ENCODE assay signal across 18 cellular contexts in the genomic region with DNA sequence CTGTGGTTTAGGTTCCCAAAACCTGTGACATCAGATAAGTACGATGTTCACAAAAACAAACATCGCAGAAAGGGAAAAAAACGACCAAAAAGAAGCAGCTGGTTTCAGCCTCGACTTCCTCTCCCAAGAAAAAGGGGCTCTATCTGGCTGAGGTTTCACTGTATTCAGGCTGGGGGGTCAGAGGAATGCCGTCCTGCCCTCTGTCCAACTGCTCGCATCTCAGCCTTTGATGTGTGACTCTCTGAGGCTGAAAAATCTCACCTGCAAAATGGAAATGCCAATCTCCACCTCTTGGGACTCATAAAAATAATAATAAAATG.
DNase-seq lines count a peak whose midpoint lies in the region; ATAC-seq and TF ChIP-seq lines count a peak whose summit lies in the region.
"Had no signal": no experiment of that assay in that cellular context is flagged by ENCODE, and none has a peak within 500 bp of the region (broad histone marks: within the 10 kb centered on the region; RNA-seq: fewer than 3 reads in every experiment).

No MANE protein-coding gene starts in this region.

- no peak overlapping the region for H2AFZ ChIP-seq in MM.1S (ENCODE audit: low read length)

- peaks cover 75% of the 10 kb centered on the region for H3K4me1 Mint-ChIP-seq in activated CD4-positive, alpha-beta T cell treated with anti-CD3 and anti-CD28 coated beads, Interleukin-2, amount 10 ng/mL, durations not matched to agents 7 days and 5 days
- H3K4me1 Mint-ChIP-seq in CD4-positive, alpha-beta memory T cell = peaks cover 30 to 67% (median 51%) of the 10 kb centered on the region in 4 donors
- H3K4me1 Mint-ChIP-seq in activated T-helper 1 cell treated with anti-CD3 and anti-CD28 coated beads, Interleukin-12 subunit alpha, Interleukin-12 subunit beta, Interleukin-2, Interleukin-4 antibody, amounts not matched to agents 30 ng/mL and 10 ng/mL and 1 ng/mL, durations not matched to agents 14 hours and 24 hours and 36 hours (ENCODE audit: low read depth) = peaks cover 72% of the 10 kb centered on the region
- peaks cover 40 to 67% (median 53%) of the 10 kb centered on the region in 7 donors for H3K4me1 Mint-ChIP-seq in naive thymus-derived CD4-positive, alpha-beta T cell

- H3K4me2 ChIP-seq in MM.1S (ENCODE audit: low read depth, low read length) = no peak overlapping the region
- H3K4me2 ChIP-seq: A549 had no signal

- H3K36me3 ChIP-seq in CD4-positive, alpha-beta memory T cell (ENCODE audit: insufficient read depth, low read length) = no peaks in the 10 kb centered on the region
- H3K36me3 ChIP-seq in naive thymus-derived CD4-positive, alpha-beta T cell (ENCODE audit: control insufficient read depth in 2 of 3, insufficient read depth in 3 of 3, low read length in 3 of 3) = no peaks in the 10 kb centered on the region
- no peaks in the 10 kb centered on the region for H3K36me3 ChIP-seq in MM.1S (replicated peaks; ENCODE audit: insufficient read depth, low read length)
- H3K36me3 ChIP-seq: prostate gland, SJCRH30 had no signal

- no peaks in the 10 kb centered on the region for H3K9me3 Mint-ChIP-seq in activated CD4-positive, alpha-beta T cell treated with anti-CD3 and anti-CD28 coated beads, Interleukin-2, amount 10 ng/mL, durations not matched to agents 7 days and 5 days
- H3K9me3 Mint-ChIP-seq in CD4-positive, alpha-beta memory T cell = peaks cover 0 to 3% (median 0%) of the 10 kb centered on the region in 8 donors
- no peaks in the 10 kb centered on the region for H3K9me3 Mint-ChIP-seq in activated T-helper 1 cell treated with anti-CD3 and anti-CD28 coated beads, Interleukin-12 subunit alpha, Interleukin-12 subunit beta, Interleukin-2, Interleukin-4 antibody, amounts not matched to agents 30 ng/mL and 10 ng/mL and 1 ng/mL, durations not matched to agents 14 hours and 24 hours and 36 hours
- H3K9me3 Mint-ChIP-seq in naive thymus-derived CD4-positive, alpha-beta T cell = no peaks in the 10 kb centered on the region

- H3K27me3 ChIP-seq in CD4-positive, alpha-beta memory T cell (ENCODE audit: insufficient read depth, low read length) = no peaks in the 10 kb centered on the region
- no peaks in the 10 kb centered on the region for H3K27me3 ChIP-seq in naive thymus-derived CD4-positive, alpha-beta T cell (ENCODE audit: control insufficient read depth in 2 of 2, insufficient read depth in 2 of 2, low read length in 2 of 2)
- H3K27me3 ChIP-seq in MM.1S (replicated peaks; ENCODE audit: insufficient read depth, low read length) = peaks cover 29% of the 10 kb centered on the region
- H3K27me3 ChIP-seq: body of pancreas had no signal

- POLR2A ChIA-PET in activated CD4-positive, alpha-beta T cell treated with anti-CD3 and anti-CD28 coated beads, Interleukin-2, amount 10 ng/mL, durations not matched to agents 7 days and 5 days (lab: Charles Lee) = no interaction called here
- POLR2A ChIA-PET in CD4-positive, alpha-beta memory T cell (lab: Charles Lee; ENCODE audit: partially characterized antibody) = interaction anchor here (0.8 to 2.7 kb wide), 3 partner anchors 9 to 196 kb away, joined by 3 to 14 read pairs (median 4); a partner anchor contains a TSS
- POLR2A ChIA-PET in naive thymus-derived CD4-positive, alpha-beta T cell (lab: Charles Lee) = no interaction called here

- no peaks in the 10 kb centered on the region for H3K9me3 ChIP-seq in CD4-positive, alpha-beta memory T cell (ENCODE audit: control insufficient read depth in 1 of 2, low read length in 2 of 2)
- no peaks in the 10 kb centered on the region for H3K9me3 ChIP-seq in naive thymus-derived CD4-positive, alpha-beta T cell (ENCODE audit: control insufficient read depth in 2 of 3, low read length in 3 of 3)
- no peaks in the 10 kb centered on the region for H3K9me3 ChIP-seq in MM.1S (replicated peaks; ENCODE audit: insufficient read depth, low read length)
- H3K9me3 ChIP-seq: A549, body of pancreas, prostate gland, SJCRH30 had no signal

- CTCF ChIA-PET in activated CD4-positive, alpha-beta T cell treated with anti-CD3 and anti-CD28 coated beads, Interleukin-2, amount 10 ng/mL, durations not matched to agents 7 days and 5 days (lab: Charles Lee) = interaction anchor here (1.9 kb wide), 1 partner anchor 45 kb away, joined by 7 read pairs; no protein-coding TSS in a partner anchor
- CTCF ChIA-PET in CD4-positive, alpha-beta memory T cell (lab: Charles Lee; ENCODE audit: partially characterized antibody) = interaction anchor here (0.8 kb wide), 1 partner anchor 195 kb away, joined by 5 read pairs; no protein-coding TSS in a partner anchor
- CTCF ChIA-PET in naive thymus-derived CD4-positive, alpha-beta T cell (lab: Charles Lee) = interaction anchor here (1.6 kb wide), 1 partner anchor 76 kb away, joined by 5 read pairs; no protein-coding TSS in a partner anchor

- no peaks in the 10 kb centered on the region for H3K9me2 ChIP-seq in MM.1S (replicated peaks; ENCODE audit: insufficient read depth, low read length)

- H3K36me3 Mint-ChIP-seq in activated CD4-positive, alpha-beta T cell treated with anti-CD3 and anti-CD28 coated beads, Interleukin-2, amount 10 ng/mL, durations not matched to agents 7 days and 5 days (ENCODE audit: low read depth) = no peaks in the 10 kb centered on the region
- H3K36me3 Mint-ChIP-seq in CD4-positive, alpha-beta memory T cell = no peaks in the 10 kb centered on the region
- peaks cover 7% of the 10 kb centered on the region for H3K36me3 Mint-ChIP-seq in activated T-helper 1 cell treated with anti-CD3 and anti-CD28 coated beads, Interleukin-12 subunit alpha, Interleukin-12 subunit beta, Interleukin-2, Interleukin-4 antibody, amounts not matched to agents 30 ng/mL and 10 ng/mL and 1 ng/mL, durations not matched to agents 14 hours and 24 hours and 36 hours (ENCODE audit: low read depth)
- H3K36me3 Mint-ChIP-seq in naive thymus-derived CD4-positive, alpha-beta T cell = peaks cover 0 to 4% (median 0%) of the 10 kb centered on the region in 5 donors

- no peak overlapping the region for H3K9ac ChIP-seq in MM.1S (ENCODE audit: low read length)

- no peaks in the 10 kb centered on the region for H3F3A ChIP-seq in MM.1S (ENCODE audit: insufficient read depth, low read length)

- H4K20me1 ChIP-seq in MM.1S (ENCODE audit: insufficient read depth, low read length) = no peaks in the 10 kb centered on the region

- peak overlapping the region; percentile 20 for H3K4me3 Mint-ChIP-seq in activated CD4-positive, alpha-beta T cell treated with anti-CD3 and anti-CD28 coated beads, Interleukin-2, amount 10 ng/mL, durations not matched to agents 7 days and 5 days
- H3K4me3 Mint-ChIP-seq in CD4-positive, alpha-beta memory T cell = peak overlapping the region; percentile 27 to 75 (median 52)
- peak overlapping the region; percentile 57 for H3K4me3 Mint-ChIP-seq in activated T-helper 1 cell treated with anti-CD3 and anti-CD28 coated beads, Interleukin-12 subunit alpha, Interleukin-12 subunit beta, Interleukin-2, Interleukin-4 antibody, amounts not matched to agents 30 ng/mL and 10 ng/mL and 1 ng/mL, durations not matched to agents 14 hours and 24 hours and 36 hours
- peak overlapping the region in 9 of 10 donors; percentile 42 to 76 (median 63) for H3K4me3 Mint-ChIP-seq in naive thymus-derived CD4-positive, alpha-beta T cell

- no peaks in the 10 kb centered on the region for H3K27me3 Mint-ChIP-seq in activated CD4-positive, alpha-beta T cell treated with anti-CD3 and anti-CD28 coated beads, Interleukin-2, amount 10 ng/mL, durations not matched to agents 7 days and 5 days
- no peaks in the 10 kb centered on the region for H3K27me3 Mint-ChIP-seq in CD4-positive, alpha-beta memory T cell
- peaks cover 3% of the 10 kb centered on the region for H3K27me3 Mint-ChIP-seq in activated T-helper 1 cell treated with anti-CD3 and anti-CD28 coated beads, Interleukin-12 subunit alpha, Interleukin-12 subunit beta, Interleukin-2, Interleukin-4 antibody, amounts not matched to agents 30 ng/mL and 10 ng/mL and 1 ng/mL, durations not matched to agents 14 hours and 24 hours and 36 hours (ENCODE audit: insufficient read depth)
- H3K27me3 Mint-ChIP-seq in naive thymus-derived CD4-positive, alpha-beta T cell = no peaks in the 10 kb centered on the region

- no peak overlapping the region for H3K27ac ChIP-seq in CD4-positive, alpha-beta memory T cell (ENCODE audit: low read depth, low read length)
- no peak overlapping the region for H3K27ac ChIP-seq in naive thymus-derived CD4-positive, alpha-beta T cell (ENCODE audit: low read depth, low read length)
- no peak overlapping the region for H3K27ac ChIP-seq in MM.1S (ENCODE audit: low read length)
- H3K27ac ChIP-seq: body of pancreas, prostate gland, SJCRH30 had no signal

- no peak for TF ChIP-seq CTCF in MM.1S (IDR thresholded peaks at IDR 0.05; ENCODE audit: low read length)

- peak overlapping the region; percentile 80 for H3K27ac Mint-ChIP-seq in activated CD4-positive, alpha-beta T cell treated with anti-CD3 and anti-CD28 coated beads, Interleukin-2, amount 10 ng/mL, durations not matched to agents 7 days and 5 days
- peak overlapping the region; percentile 35 to 96 (median 88) for H3K27ac Mint-ChIP-seq in CD4-positive, alpha-beta memory T cell
- peak overlapping the region; percentile 90 for H3K27ac Mint-ChIP-seq in activated T-helper 1 cell treated with anti-CD3 and anti-CD28 coated beads, Interleukin-12 subunit alpha, Interleukin-12 subunit beta, Interleukin-2, Interleukin-4 antibody, amounts not matched to agents 30 ng/mL and 10 ng/mL and 1 ng/mL, durations not matched to agents 14 hours and 24 hours and 36 hours
- H3K27ac Mint-ChIP-seq in naive thymus-derived CD4-positive, alpha-beta T cell = peak overlapping the region in 8 of 9 donors; percentile 52 to 90 (median 86)

- no peak for ATAC-seq in naive thymus-derived CD4-positive, alpha-beta T cell
- ATAC-seq in GM18511 (IDR thresholded peaks at IDR 0.05; ENCODE audit: unreplicated experiment) = no peak
- ATAC-seq: A549, body of pancreas had no signal

- intact Hi-C loops in CD4-positive, alpha-beta memory T cell (cut with micrococcal nuclease) = loop anchor here (2.0 to 5.0 kb wide), 2 partner anchors 48 to 194 kb away; a partner anchor contains a TSS
- intact Hi-C loops in activated T-helper 1 cell treated with anti-CD3 and anti-CD28 coated beads, Interleukin-12 subunit alpha, Interleukin-12 subunit beta, Interleukin-2, Interleukin-4 antibody, amounts not matched to agents 30 ng/mL and 10 ng/mL and 1 ng/mL, durations not matched to agents 14 hours and 24 hours and 36 hours (cut with micrococcal nuclease) = loop anchor here (1.0 to 5.0 kb wide), 4 partner anchors 47 to 194 kb away; a partner anchor contains a TSS
- intact Hi-C loops in naive thymus-derived CD4-positive, alpha-beta T cell (cut with micrococcal nuclease) = loop anchor here (1.0 to 5.0 kb wide), 3 partner anchors 47 to 196 kb away; a partner anchor contains a TSS

- peak overlapping the region in 1 of 2 donors; percentile 24 for H3K4me3 ChIP-seq in CD4-positive, alpha-beta memory T cell (ENCODE audit: low read length in 2 of 2)
- no peak overlapping the region for H3K4me3 ChIP-seq in naive thymus-derived CD4-positive, alpha-beta T cell (ENCODE audit: low read length)
- no peak overlapping the region for H3K4me3 ChIP-seq in MM.1S (ENCODE audit: low read length)
- H3K4me3 ChIP-seq: A549, body of pancreas, prostate gland, SJCRH30 had no signal

- H3K79me2 ChIP-seq in MM.1S (ENCODE audit: low read length) = no peaks in the 10 kb centered on the region

- H3K4me1 ChIP-seq in CD4-positive, alpha-beta memory T cell (ENCODE audit: insufficient read depth, low read length) = peaks cover 49% of the 10 kb centered on the region
- H3K4me1 ChIP-seq in naive thymus-derived CD4-positive, alpha-beta T cell (ENCODE audit: control insufficient read depth in 2 of 2, insufficient read depth in 2 of 2, low read length in 2 of 2) = peaks cover 19 to 34% of the 10 kb centered on the region in 2 donors
- peaks cover 8% of the 10 kb centered on the region; the same call in 1 of the 2 replicates for H3K4me1 ChIP-seq in MM.1S (ENCODE audit: low read length)

- DNase-seq in activated CD4-positive, alpha-beta T cell treated with anti-CD3 and anti-CD28 coated beads, Interleukin-2, amount 10 ng/mL, durations not matched to agents 7 days and 5 days = no peak
- DNase-seq in activated CD4-positive, alpha-beta T cell treated with anti-CD3 and anti-CD28 coated beads for 4 hours = no peak
- DNase-seq in CD4-positive, alpha-beta memory T cell = no peak
- no peak for DNase-seq in activated T-helper 1 cell treated with anti-CD3 and anti-CD28 coated beads, Interleukin-12 subunit alpha, Interleukin-12 subunit beta, Interleukin-2, Interleukin-4 antibody, amounts not matched to agents 30 ng/mL and 10 ng/mL and 1 ng/mL, durations not matched to agents 14 hours and 24 hours and 36 hours (ENCODE audit: low spot score)
- DNase-seq in naive thymus-derived CD4-positive, alpha-beta T cell = peak in 1 of 9 donors; percentile 53
- DNase-seq in MM.1S (no peak), EL (no peak)
- DNase-seq: HCEC 1CT, head of caudate nucleus, kidney glomerular epithelial cell, mammary epithelial cell, NCI-H1092, NCI-H187, SJCRH30 had no signal
